Comparison of ENCODE assay signal across 1 cellular context in genomic region chr15:72288796-72289596, GRCh38.
TF ChIP-seq lines count a peak whose summit lies in the region.

No MANE protein-coding gene starts in this region.

TF ChIP-seq in H1, 55 proteins besides CTCF, POLR2A, EP300 and RAD21:
- TF ChIP-seq SRF (IDR thresholded peaks at IDR 0.05; ENCODE audit: low read depth, low read length) (no peak), MAX (IDR thresholded peaks at IDR 0.05) (no peak), CBX5 (IDR thresholded peaks at IDR 0.05; ENCODE audit: low read depth, low read length) (no peak), GABPA (IDR thresholded peaks at IDR 0.05; ENCODE audit: borderline replicate concordance, insufficient read depth, low read length) (no peak), TAF7 (optimal IDR thresholded peaks at IDR 0.05; ENCODE audit: borderline replicate concordance, low read depth, low read length) (no peak)
TF ChIP-seq in H1: peak in this region for 0.
